ENCODE assay signal across 8 cellular contexts in genomic region chr5:131262953-131263541, GRCh38. TPM values are rescaled to one million over a fixed set of nuclear protein-coding genes. Genes with fewer than 3 reads are reported as not detected.
DNase-seq lines count a peak whose midpoint lies in the region; ATAC-seq, FAIRE-seq and TF ChIP-seq lines count a peak whose summit lies in the region.

No MANE protein-coding gene starts in this region.

- DNase-seq in NCI-H510A treated with DMSO at 0.1 percent for 48 hours (lab: John Stamatoyannopoulos, UW) (peak; percentile 12), NCI-H510A (lab: John Stamatoyannopoulos, UW) (no peak), H54 (ENCODE audit: insufficient read length, low spot score) (no peak), NAMALWA (ENCODE audit: low spot score) (peak; percentile 76), breast epithelium (ENCODE audit: low spot score in 2 of 2) (no peak), memory B cell (ENCODE audit: low spot score in 2 of 2) (no peak), upper lobe of right lung (no peak), frontal cortex (ENCODE audit: low spot score in 2 of 2) (no peak)

- H3K27ac ChIP-seq in breast epithelium (peak overlapping the region; percentile 89 to 95), upper lobe of right lung (peak overlapping the region; percentile 92)

- intact Hi-C loops in breast epithelium (cut with DNase I; ENCODE audit: low total_unique reads): no loop called here
- intact Hi-C loops in upper lobe of right lung (cut with DNase I): no loop called here

- peak overlapping the region; percentile 97 for H3K27ac Mint-ChIP-seq in memory B cell

- H3K36me3 ChIP-seq in breast epithelium (no peaks in the 10 kb centered on the region), upper lobe of right lung (no peaks in the 10 kb centered on the region)

- peak overlapping the region; percentile 73 for H3K4me3 Mint-ChIP-seq in memory B cell

- TF ChIP-seq CTCF in breast epithelium (IDR thresholded peaks at IDR 0.05) (no peak), upper lobe of right lung (IDR thresholded peaks at IDR 0.05) (no peak)

- peaks cover 0 to 8% of the 10 kb centered on the region in 2 donors for H3K4me1 ChIP-seq in breast epithelium
- H3K4me1 ChIP-seq in upper lobe of right lung: peaks cover 9% of the 10 kb centered on the region

- no peaks in the 10 kb centered on the region for H3K9me3 Mint-ChIP-seq in memory B cell

- ATAC-seq in memory B cell (ENCODE audit: low read depth) (peak; percentile 13), upper lobe of right lung (no peak)

- H3K27me3 Mint-ChIP-seq in memory B cell: no peaks in the 10 kb centered on the region

- H3K36me3 Mint-ChIP-seq in memory B cell: peaks cover 6% of the 10 kb centered on the region

- H3K4me3 ChIP-seq in breast epithelium: peak overlapping the region; percentile 87 to 99 (median 99)
- peak overlapping the region; percentile 92 for H3K4me3 ChIP-seq in upper lobe of right lung

- TF ChIP-seq POLR2A in H54 (IDR thresholded peaks at IDR 0.05; ENCODE audit: low read depth, low read length) (no peak), breast epithelium (IDR thresholded peaks at IDR 0.05) (no peak)

- H3K4me1 Mint-ChIP-seq in memory B cell: peaks cover 18% of the 10 kb centered on the region

- H3K9me3 ChIP-seq in breast epithelium (no peaks in the 10 kb centered on the region), upper lobe of right lung (no peaks in the 10 kb centered on the region)

- peak; percentile 75 for FAIRE-seq in H54 (lab: Jason Lieb, UNC)
- no peak for FAIRE-seq in frontal cortex (lab: Jason Lieb, UNC)

- H3K27me3 ChIP-seq in breast epithelium (no peaks in the 10 kb centered on the region), upper lobe of right lung (no peaks in the 10 kb centered on the region)

RNA-seq across cellular contexts. Expression of gene CDC42SE2, which starts 0.8 kb away (rescaled TPM):
- total RNA-seq in breast epithelium: 10 to 100 TPM; 39.4 to 82.8 (median 41.0) TPM
- 37.0 TPM for total RNA-seq in upper lobe of right lung
- total RNA-seq in frontal cortex: 144 TPM

Comparison
In these comparisons a context has a peak if more than half of its experiments do, and no peak if none do; other contexts are left out.
1. DNase-seq: peak in NCI-H510A treated with DMSO at 0.1 percent for 48 hours (single experiment) and NAMALWA (single experiment); none in NCI-H510A (single experiment), H54 (single experiment), breast epithelium (0 of 2), memory B cell (0 of 2), upper lobe of right lung (single experiment) and frontal cortex (0 of 2).